21 cellular contexts compared by ENCODE assay signal in the genomic region with DNA sequence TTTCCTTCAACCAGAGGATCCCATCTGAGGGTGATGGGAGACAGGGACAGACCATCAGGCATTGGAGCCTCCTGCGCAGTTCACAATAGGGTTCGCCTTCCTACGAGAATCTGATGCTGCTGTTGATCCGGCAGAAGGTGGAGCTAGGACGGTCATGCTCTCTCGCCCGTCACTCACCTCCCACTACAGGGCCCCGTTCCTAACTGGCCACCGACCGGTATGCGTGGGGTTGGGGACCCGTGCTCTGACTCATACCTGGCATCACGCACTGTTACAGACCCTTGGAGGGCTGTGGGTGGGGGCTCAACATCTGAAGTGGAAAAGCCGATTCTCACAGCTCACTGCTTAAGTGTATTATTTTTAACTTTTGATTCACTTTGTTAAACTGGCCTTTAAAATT.
DNase-seq lines count a peak whose midpoint lies in the region; ATAC-seq and TF ChIP-seq lines count a peak whose summit lies in the region.
"Had no signal": no experiment of that assay in that cellular context is flagged by ENCODE, and none has a peak within 500 bp of the region (broad histone marks: within the 10 kb centered on the region; RNA-seq: fewer than 3 reads in every experiment).

No MANE protein-coding gene starts in this region.

- TF ChIP-seq CTCF in natural killer cell (IDR thresholded peaks at IDR 0.05) (no peak), progenitor cell of endocrine pancreas (IDR thresholded peaks at IDR 0.05; ENCODE audit: unreplicated experiment) (no peak)

- H3K27ac Mint-ChIP-seq in natural killer cell treated with Interleukin-12 subunit alpha and Interleukin-12 subunit beta and Interleukin-15 and Interleukin-18, amount 100 ng/mL, for 72 hours, result no peak overlapping the region
- H3K27ac Mint-ChIP-seq in natural killer cell, result no peak overlapping the region
- H3K27ac Mint-ChIP-seq in progenitor cell of endocrine pancreas, result no peak overlapping the region
- no peak overlapping the region for H3K27ac Mint-ChIP-seq in naive thymus-derived CD4-positive, alpha-beta T cell

- H3K79me1 ChIP-seq in mesendoderm (ENCODE audit: low read length), result no peaks in the 10 kb centered on the region

- no peaks in the 10 kb centered on the region for H3K36me3 Mint-ChIP-seq in natural killer cell treated with Interleukin-12 subunit alpha and Interleukin-12 subunit beta and Interleukin-15 and Interleukin-18, amount 100 ng/mL, for 72 hours
- no peaks in the 10 kb centered on the region for H3K36me3 Mint-ChIP-seq in natural killer cell
- no peaks in the 10 kb centered on the region for H3K36me3 Mint-ChIP-seq in progenitor cell of endocrine pancreas (ENCODE audit: insufficient read depth)
- H3K36me3 Mint-ChIP-seq in naive thymus-derived CD4-positive, alpha-beta T cell, result no peaks in the 10 kb centered on the region

- no peak overlapping the region for H2AK5ac ChIP-seq in mesendoderm (ENCODE audit: low read length)

- intact Hi-C loops in natural killer cell (cut with micrococcal nuclease), result no loop called here
- intact Hi-C loops in naive thymus-derived CD4-positive, alpha-beta T cell (cut with micrococcal nuclease), result no loop called here

- no peaks in the 10 kb centered on the region for H3K36me3 ChIP-seq in mesendoderm (ENCODE audit: control insufficient read depth, insufficient read depth, low read length)
- H3K36me3 ChIP-seq in naive thymus-derived CD4-positive, alpha-beta T cell (ENCODE audit: control insufficient read depth in 2 of 3, insufficient read depth in 3 of 3, low read length in 3 of 3), result no peaks in the 10 kb centered on the region
- H3K36me3 ChIP-seq: Peyer's patch, SJSA1 had no signal

- H3K56ac ChIP-seq in mesendoderm (ENCODE audit: low read length), result peak overlapping the region; percentile 7

- peaks cover 0 to 2% of the 10 kb centered on the region in 2 donors for H3K27me3 Mint-ChIP-seq in natural killer cell treated with Interleukin-12 subunit alpha and Interleukin-12 subunit beta and Interleukin-15 and Interleukin-18, amount 100 ng/mL, for 72 hours
- H3K27me3 Mint-ChIP-seq in natural killer cell (ENCODE audit: low read depth in 2 of 2) (no peaks in the 10 kb centered on the region), progenitor cell of endocrine pancreas (peaks cover 44% of the 10 kb centered on the region)
- H3K27me3 Mint-ChIP-seq in naive thymus-derived CD4-positive, alpha-beta T cell, result peaks cover 0 to 37% (median 0%) of the 10 kb centered on the region in 5 donors

- no peak overlapping the region for H4K5ac ChIP-seq in mesendoderm (ENCODE audit: low read length)

- H3K4me1 ChIP-seq in mesendoderm (ENCODE audit: control insufficient read depth, low read depth, low read length), result no peaks in the 10 kb centered on the region
- no peaks in the 10 kb centered on the region for H3K4me1 ChIP-seq in naive thymus-derived CD4-positive, alpha-beta T cell (ENCODE audit: control insufficient read depth in 2 of 2, insufficient read depth in 2 of 2, low read length in 2 of 2)
- H3K4me1 ChIP-seq: Peyer's patch, SJSA1 had no signal

- no peak overlapping the region for H2BK15ac ChIP-seq in mesendoderm (replicated peaks; ENCODE audit: low read depth)

- no peak overlapping the region for H3K4me3 ChIP-seq in mesendoderm (ENCODE audit: low read length)
- no peak overlapping the region for H3K4me3 ChIP-seq in naive thymus-derived CD4-positive, alpha-beta T cell (ENCODE audit: low read length)
- H3K4me3 ChIP-seq: K562, Peyer's patch, SJSA1 had no signal

- no peak overlapping the region for H3K23ac ChIP-seq in mesendoderm (ENCODE audit: low read length)

- no peaks in the 10 kb centered on the region for H3K79me2 ChIP-seq in mesendoderm (ENCODE audit: control insufficient read depth, insufficient read depth, low read length)

- H4K8ac ChIP-seq in mesendoderm (ENCODE audit: low read depth, low read length), result no peak overlapping the region

- CTCF ChIA-PET in naive thymus-derived CD4-positive, alpha-beta T cell (lab: Charles Lee), result no interaction called here

- H2BK120ac ChIP-seq in mesendoderm (ENCODE audit: low read depth, low read length), result no peak overlapping the region

- H3K4me2 ChIP-seq in mesendoderm (ENCODE audit: low read length), result no peak overlapping the region

- H3K9ac ChIP-seq in mesendoderm (ENCODE audit: low read length), result no peak overlapping the region

- no CpG with 5 or more reads among the region's 14 CpGs for WGBS in mesendoderm (ENCODE audit: extremely low coverage, insufficient coverage, low lambda C conversion rate)

- H3K27ac ChIP-seq in mesendoderm (ENCODE audit: low read depth, low read length), result no peak overlapping the region
- H3K27ac ChIP-seq in naive thymus-derived CD4-positive, alpha-beta T cell (ENCODE audit: low read depth, low read length), result no peak overlapping the region
- H3K27ac ChIP-seq: HL-60, Peyer's patch, SJSA1 had no signal

- no peak overlapping the region for H3K4ac ChIP-seq in mesendoderm (ENCODE audit: low read depth, low read length)

- H3K9me3 ChIP-seq in naive thymus-derived CD4-positive, alpha-beta T cell (ENCODE audit: control insufficient read depth in 2 of 3, low read length in 3 of 3), result no peaks in the 10 kb centered on the region
- H3K9me3 ChIP-seq: Peyer's patch, SJSA1 had no signal

- H3K4me3 Mint-ChIP-seq in natural killer cell treated with Interleukin-12 subunit alpha and Interleukin-12 subunit beta and Interleukin-15 and Interleukin-18, amount 100 ng/mL, for 72 hours, result no peak overlapping the region
- H3K4me3 Mint-ChIP-seq in natural killer cell (no peak overlapping the region), progenitor cell of endocrine pancreas (ENCODE audit: low read depth) (no peak overlapping the region)
- no peak overlapping the region for H3K4me3 Mint-ChIP-seq in naive thymus-derived CD4-positive, alpha-beta T cell

- POLR2A ChIA-PET in naive thymus-derived CD4-positive, alpha-beta T cell (lab: Charles Lee), result no interaction called here

- no peak for ATAC-seq in natural killer cell treated with Interleukin-12 subunit alpha and Interleukin-12 subunit beta and Interleukin-15 and Interleukin-18, amount 100 ng/mL, for 72 hours
- ATAC-seq in natural killer cell, result no peak
- no peak for ATAC-seq in naive thymus-derived CD4-positive, alpha-beta T cell
- ATAC-seq: HepG2, K562, Right ventricle myocardium inferior had no signal

- DNase-seq in natural killer cell treated with Interleukin-12 subunit alpha and Interleukin-12 subunit beta and Interleukin-15 and Interleukin-18, amount 100 ng/mL, for 72 hours (ENCODE audit: low spot score), result peak; percentile 32
- DNase-seq in natural killer cell (no peak), NCI-H345 (lab: John Stamatoyannopoulos, UW) (peak; percentile 54), mesendoderm (no peak), NCI-H524 (lab: John Stamatoyannopoulos, UW) (no peak), cerebellar cortex (ENCODE audit: low spot score) (no peak), progenitor cell of endocrine pancreas (ENCODE audit: low spot score, unreplicated experiment) (no peak)
- no peak for DNase-seq in naive thymus-derived CD4-positive, alpha-beta T cell
- DNase-seq: HCEC 1CT, MM.1S, NCI-H1048, NCI-H1417 treated with DMSO at 0.1 percent for 48 hours, NCI-H187, NCI-H2107, NCI-H526, Peyer's patch had no signal

- H3K18ac ChIP-seq in mesendoderm (ENCODE audit: low read length), result no peak overlapping the region

- no peaks in the 10 kb centered on the region for H3K4me1 Mint-ChIP-seq in natural killer cell treated with Interleukin-12 subunit alpha and Interleukin-12 subunit beta and Interleukin-15 and Interleukin-18, amount 100 ng/mL, for 72 hours (ENCODE audit: low read depth in 2 of 2)
- H3K4me1 Mint-ChIP-seq in natural killer cell, result no peaks in the 10 kb centered on the region
- peaks cover 8% of the 10 kb centered on the region for H3K4me1 Mint-ChIP-seq in progenitor cell of endocrine pancreas (ENCODE audit: low read depth)
- H3K4me1 Mint-ChIP-seq in naive thymus-derived CD4-positive, alpha-beta T cell, result no peaks in the 10 kb centered on the region

- no peaks in the 10 kb centered on the region for H3K9me3 Mint-ChIP-seq in natural killer cell treated with Interleukin-12 subunit alpha and Interleukin-12 subunit beta and Interleukin-15 and Interleukin-18, amount 100 ng/mL, for 72 hours
- H3K9me3 Mint-ChIP-seq in natural killer cell (no peaks in the 10 kb centered on the region), progenitor cell of endocrine pancreas (ENCODE audit: low read depth) (no peaks in the 10 kb centered on the region)
- H3K9me3 Mint-ChIP-seq in naive thymus-derived CD4-positive, alpha-beta T cell, result peaks cover 0 to 14% (median 7%) of the 10 kb centered on the region in 11 donors

- H2BK5ac ChIP-seq in mesendoderm (ENCODE audit: low read length), result no peak overlapping the region

- H3K27me3 ChIP-seq in mesendoderm (ENCODE audit: insufficient read depth, low read length, poor library complexity), result no peaks in the 10 kb centered on the region
- H3K27me3 ChIP-seq in naive thymus-derived CD4-positive, alpha-beta T cell (ENCODE audit: control insufficient read depth in 2 of 2, insufficient read depth in 2 of 2, low read length in 2 of 2), result no peaks in the 10 kb centered on the region
- H3K27me3 ChIP-seq: Peyer's patch, SJSA1 had no signal

Comparison
In these comparisons a context has a peak if more than half of its experiments do, and no peak if none do; other contexts are left out.
1. DNase-seq: peak in natural killer cell treated with Interleukin-12 subunit alpha and Interleukin-12 subunit beta and Interleukin-15 and Interleukin-18, amount 100 ng/mL, for 72 hours (single experiment) and NCI-H345 (single experiment); none in natural killer cell (single experiment), mesendoderm (single experiment), NCI-H524 (0 of 2), cerebellar cortex (single experiment), progenitor cell of endocrine pancreas (single experiment) and naive thymus-derived CD4-positive, alpha-beta T cell (0 of 9).